19 cellular contexts compared by ENCODE assay signal in genomic region chr3:56130036-56130435, GRCh38.
DNase-seq lines count a peak whose midpoint lies in the region; ATAC-seq and TF ChIP-seq lines count a peak whose summit lies in the region.
"Had no signal": no experiment of that assay in that cellular context is flagged by ENCODE, and none has a peak within 500 bp of the region (broad histone marks: within the 10 kb centered on the region; RNA-seq: fewer than 3 reads in every experiment).

No MANE protein-coding gene starts in this region.

- H3K9me3 ChIP-seq in mesenchymal stem cell (ENCODE audit: control insufficient read depth, low read length) (no peaks in the 10 kb centered on the region), neural progenitor cell (ENCODE audit: low read depth) (no peaks in the 10 kb centered on the region), BE2C (no peaks in the 10 kb centered on the region), testis (no peaks in the 10 kb centered on the region)
- H3K9me3 ChIP-seq: A549 had no signal

- no peaks in the 10 kb centered on the region for H3K27me3 Mint-ChIP-seq in neural progenitor cell (ENCODE audit: insufficient read depth, low read depth)

- TF ChIP-seq POLR2A in testis (IDR thresholded peaks at IDR 0.05) = no peak

- peak overlapping the region; percentile 99 for H3K27ac Mint-ChIP-seq in neural progenitor cell
- H3K27ac Mint-ChIP-seq: CD4-positive, alpha-beta memory T cell; GM23338 had no signal

- H3K23ac ChIP-seq in mesenchymal stem cell (ENCODE audit: low read length in 2 of 2) = no peak overlapping the region

- H3K27me3 ChIP-seq in mesenchymal stem cell (ENCODE audit: control insufficient read depth in 1 of 2, insufficient read depth in 1 of 2, low read length in 2 of 2) = no peaks in the 10 kb centered on the region
- H3K27me3 ChIP-seq in neural progenitor cell = no peaks in the 10 kb centered on the region
- no peaks in the 10 kb centered on the region for H3K27me3 ChIP-seq in BE2C
- H3K27me3 ChIP-seq in testis = no peaks in the 10 kb centered on the region

- no peaks in the 10 kb centered on the region for H3F3A ChIP-seq in neural progenitor cell (ENCODE audit: low read depth)

- 97% methylated on average over 2 of the region's 2 CpGs for WGBS in mesenchymal stem cell
- WGBS in testis, 2 donors = 90% methylated on average over 2 of the region's 2 CpGs

- H2AFZ ChIP-seq in mesenchymal stem cell (ENCODE audit: low read depth, low read length) = no peak overlapping the region
- no peak overlapping the region for H2AFZ ChIP-seq in neural progenitor cell (replicated peaks)
- H2AFZ ChIP-seq: GM23338 had no signal

- H3K27ac ChIP-seq in mesenchymal stem cell (ENCODE audit: low read length, poor library complexity, severe bottlenecking) (no peak overlapping the region), neural progenitor cell (no peak overlapping the region), testis (no peak overlapping the region)

- no peak overlapping the region for H2BK12ac ChIP-seq in mesenchymal stem cell (ENCODE audit: low read length in 2 of 2)

- no peak overlapping the region for H2BK5ac ChIP-seq in mesenchymal stem cell (ENCODE audit: low read depth, low read length, poor library complexity, severe bottlenecking)

- H3K4me3 Mint-ChIP-seq in neural progenitor cell = no peak overlapping the region
- H3K4me3 Mint-ChIP-seq: CD4-positive, alpha-beta memory T cell; GM23338 had no signal

- H3K4me2 ChIP-seq in mesenchymal stem cell (ENCODE audit: low read length, poor library complexity, severe bottlenecking) (no peak overlapping the region), neural progenitor cell (peak overlapping the region; percentile 6)
- H3K4me2 ChIP-seq: GM23338 had no signal

- H2BK15ac ChIP-seq in mesenchymal stem cell (ENCODE audit: low read depth, poor library complexity, severe bottlenecking) = peak overlapping the region; percentile 48

- no peak overlapping the region for H2AK5ac ChIP-seq in mesenchymal stem cell (ENCODE audit: low read length, severe bottlenecking)

- H4K91ac ChIP-seq in mesenchymal stem cell (ENCODE audit: low read length) = peak overlapping the region; percentile 2

- H3K18ac ChIP-seq in mesenchymal stem cell (ENCODE audit: low read depth in 1 of 2, low read length in 2 of 2) = peak overlapping the region in 1 of 2 experiments; percentile 21

- peaks cover 3% of the 10 kb centered on the region for H3K4me1 ChIP-seq in mesenchymal stem cell (ENCODE audit: control insufficient read depth, insufficient read depth, low read depth, low read length)
- peaks cover 37% of the 10 kb centered on the region for H3K4me1 ChIP-seq in neural progenitor cell
- no peaks in the 10 kb centered on the region for H3K4me1 ChIP-seq in BE2C
- H3K4me1 ChIP-seq in testis = no peaks in the 10 kb centered on the region

- intact Hi-C loops in testis (cut with DNase I; ENCODE audit: low total_unique reads) = no loop called here

- H3K9ac ChIP-seq in mesenchymal stem cell (ENCODE audit: low read length) (no peak overlapping the region), neural progenitor cell (no peak overlapping the region)

- no peak overlapping the region for H4K8ac ChIP-seq in mesenchymal stem cell (ENCODE audit: low read length)

- H4K20me1 ChIP-seq in neural progenitor cell (ENCODE audit: low read depth) = no peaks in the 10 kb centered on the region

- H3K9me3 Mint-ChIP-seq in neural progenitor cell = peaks cover 7% of the 10 kb centered on the region
- H3K9me3 Mint-ChIP-seq: GM23338 had no signal

- H3K36me3 Mint-ChIP-seq in neural progenitor cell = peaks cover 6% of the 10 kb centered on the region
- H3K36me3 Mint-ChIP-seq: CD4-positive, alpha-beta memory T cell had no signal

- peaks cover 56% of the 10 kb centered on the region for H3K4me1 Mint-ChIP-seq in neural progenitor cell
- H3K4me1 Mint-ChIP-seq: CD4-positive, alpha-beta memory T cell had no signal

- H3K4me3 ChIP-seq in mesenchymal stem cell (ENCODE audit: insufficient read depth in 1 of 2, low read depth in 1 of 2, low read length in 2 of 2) (no peak overlapping the region), neural progenitor cell (no peak overlapping the region), BE2C (ENCODE audit: low read depth, low read length) (no peak overlapping the region), testis (no peak overlapping the region)
- H3K4me3 ChIP-seq: A549, GM23338 had no signal

- no peak overlapping the region for H3K14ac ChIP-seq in mesenchymal stem cell (ENCODE audit: low read length in 2 of 2)

- H3K4ac ChIP-seq in mesenchymal stem cell (ENCODE audit: low read depth in 1 of 2, low read length in 2 of 2) = no peak overlapping the region

- no peaks in the 10 kb centered on the region for H3K79me1 ChIP-seq in mesenchymal stem cell (replicated peaks; ENCODE audit: low read length, poor library complexity, severe bottlenecking)

- H2BK120ac ChIP-seq in mesenchymal stem cell (ENCODE audit: low read depth, low read length) = no peak overlapping the region

- H3K36me3 ChIP-seq in mesenchymal stem cell (ENCODE audit: control insufficient read depth in 1 of 2, insufficient read depth in 2 of 2, low read depth in 1 of 2, low read length in 2 of 2) (no peaks in the 10 kb centered on the region), neural progenitor cell (no peaks in the 10 kb centered on the region), BE2C (no peaks in the 10 kb centered on the region), testis (ENCODE audit: low read depth, missing control alignments) (no peaks in the 10 kb centered on the region)

- ATAC-seq in HG03571 (IDR thresholded peaks at IDR 0.05; ENCODE audit: unreplicated experiment) = no peak
- ATAC-seq: A549, GM23338 had no signal

- TF ChIP-seq CTCF in neural progenitor cell (IDR thresholded peaks at IDR 0.05) (no peak), BE2C (IDR thresholded peaks at IDR 0.05; ENCODE audit: low read depth, low read length) (no peak), testis (IDR thresholded peaks at IDR 0.05) (no peak)

- no peaks in the 10 kb centered on the region for H3K79me2 ChIP-seq in neural progenitor cell (ENCODE audit: low read depth)

- peak; percentile 32 for DNase-seq in NCI-H345 treated with DMSO at 0.1 percent for 48 hours (lab: John Stamatoyannopoulos, UW; ENCODE audit: unreplicated experiment)
- DNase-seq in NCI-H345 (lab: John Stamatoyannopoulos, UW) = no peak
- no peak for DNase-seq in mesenchymal stem cell
- DNase-seq in neural progenitor cell (ENCODE audit: low spot score) = no peak
- no peak for DNase-seq in BE2C
- DNase-seq in testis = no peak
- DNase-seq: 8988T; ACHN; AML-193; C1 segment of cervical spinal cord; Calu3; CD4-positive, alpha-beta memory T cell; COR-L47; DMS53; DND-41; HCEC 1CT had no signal
